ENCODE assay signal across 26 cellular contexts in genomic region chr10:18690541-18690940, GRCh38.
"Had no signal": no experiment of that assay in that cellular context is flagged by ENCODE, and none has a peak within 500 bp of the region (broad histone marks: within the 10 kb centered on the region; RNA-seq: fewer than 3 reads in every experiment).

No MANE protein-coding gene starts in this region.

- H3K4me1 ChIP-seq: stomach, suprapubic skin, testis, thyroid gland, tibial artery, tibial nerve, transverse colon, upper lobe of left lung, upper lobe of right lung, uterus, vagina had no signal

- H3K27me3 ChIP-seq: stomach, suprapubic skin, testis, thyroid gland, tibial artery, tibial nerve, transverse colon, upper lobe of left lung, upper lobe of right lung, uterus, vagina had no signal

- H3K4me3 ChIP-seq: stomach, suprapubic skin, testis, thoracic aorta, thyroid gland, tibial artery, tibial nerve, transverse colon, upper lobe of left lung, upper lobe of right lung, uterus, vagina had no signal

- DNase-seq: stimulated activated CD4-positive, alpha-beta T cell treated with anti-CD3 and anti-CD28 coated beads, Interleukin-2, amount 100 ng/mL, for 48 hours; stimulated activated CD4-positive, alpha-beta T cell treated with anti-CD3 and anti-CD28 coated beads, Interleukin-4, amount 100 ng/mL, for 1 hour; stimulated activated CD4-positive, alpha-beta T cell treated with anti-CD3 and anti-CD28 coated beads, Interleukin-4, amount 100 ng/mL, for 24 hours; stimulated activated CD4-positive, alpha-beta T cell treated with anti-CD3 and anti-CD28 coated beads, Interleukin-4, amount 100 ng/mL, for 4 hours; stimulated activated CD8-positive, alpha-beta memory T cell treated with anti-CD3 and anti-CD28 coated beads, Interleukin-4, amount 100 ng/mL, for 48 hours; stimulated activated naive B cell treated with anti-CD40 and anti-IgM and Interleukin-4, amounts not matched to agents 10 μg/mL and 1 μg/mL and 100 μg/mL, for 72 hours; stimulated activated naive CD4-positive, alpha-beta T cell; stimulated activated naive CD4-positive, alpha-beta T cell treated with Interleukin-2 at 50 U/mL for 16 hours; stimulated activated naive CD8-positive, alpha-beta T cell treated with anti-CD3 and anti-CD28 coated beads, Interleukin-15, amount 100 ng/mL, for 72 hours; stimulated activated naive CD8-positive, alpha-beta T cell treated with anti-CD3 and anti-CD28 coated beads, Interleukin-15, Interleukin-2, amounts not matched to agents 100 U/mL and 50 U/mL, for 24 hours; stomach; substantia nigra; testis; thyroid gland; tibial artery; transverse colon; upper lobe of left lung; upper lobe of right lung; uterus had no signal

- H3K9me3 ChIP-seq: stomach, suprapubic skin, testis, thoracic aorta, thyroid gland, tibial artery, tibial nerve, transverse colon, upper lobe of left lung, upper lobe of right lung, uterus, vagina had no signal

- H3K27ac ChIP-seq: stomach, suprapubic skin, testis, thoracic aorta, thyroid gland, tibial artery, tibial nerve, transverse colon, upper lobe of left lung, upper lobe of right lung, uterus, vagina had no signal

- ATAC-seq: stimulated activated effector memory CD8-positive, alpha-beta T cell treated with anti-CD3 and anti-CD28 coated beads, Interleukin-12 subunit alpha, Interleukin-12 subunit beta, amount 100 ng/mL, for 72 hours; stimulated activated memory B cell treated with anti-CD40 and anti-IgM and Interleukin-4, amounts not matched to agents 10 μg/mL and 1 μg/mL and 100 μg/mL, for 72 hours; stimulated activated naive B cell treated with anti-CD40 and anti-IgM and Interleukin-4, amounts not matched to agents 10 μg/mL and 1 μg/mL and 100 μg/mL, for 72 hours; stimulated activated naive CD8-positive, alpha-beta T cell treated with anti-CD3 and anti-CD28 coated beads, Interleukin-15, amount 100 ng/mL, for 72 hours; stimulated activated naive CD8-positive, alpha-beta T cell treated with anti-CD3 and anti-CD28 coated beads, Interleukin-15, Interleukin-2, amounts not matched to agents 100 U/mL and 50 U/mL, for 24 hours; upper lobe of right lung had no signal

- H3K36me3 ChIP-seq: stomach, suprapubic skin, thoracic aorta, thyroid gland, tibial artery, tibial nerve, transverse colon, upper lobe of left lung, upper lobe of right lung, uterus, vagina had no signal

- FAIRE-seq: urothelium cell line had no signal
